8 cellular contexts compared by ENCODE assay signal in the genomic region with DNA sequence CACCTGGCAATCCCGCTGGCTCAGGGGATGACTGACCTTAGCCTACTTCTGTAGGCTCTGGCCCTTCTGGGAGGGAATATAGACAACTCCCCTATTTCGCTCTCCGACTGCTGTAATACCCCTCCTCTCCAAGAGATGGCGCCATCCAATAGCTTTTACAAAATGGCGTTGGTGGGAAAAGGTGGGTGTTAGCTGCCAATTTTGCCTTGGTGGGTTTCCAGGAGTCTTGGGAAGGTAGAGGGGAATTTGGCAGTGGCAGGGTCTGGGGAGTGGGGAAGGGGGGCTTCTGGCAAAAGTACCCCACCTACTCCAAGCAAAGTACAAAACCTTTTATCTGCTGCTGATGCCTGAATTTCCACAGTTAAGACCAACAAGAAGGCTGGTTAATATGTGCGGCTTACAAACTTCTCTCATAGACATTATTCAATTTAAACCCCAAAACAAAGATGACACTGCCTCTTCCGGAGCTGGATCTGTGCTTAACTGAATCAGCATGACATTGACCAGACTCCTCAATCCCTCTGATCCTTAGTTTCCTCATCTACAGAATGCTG.
DNase-seq lines count a peak whose midpoint lies in the region; ATAC-seq and TF ChIP-seq lines count a peak whose summit lies in the region.

No MANE protein-coding gene starts in this region.

- H3K4me1 ChIP-seq in Panc1 (ENCODE audit: control insufficient read depth, insufficient read depth, low read length), result no peaks in the 10 kb centered on the region

- no peaks in the 10 kb centered on the region for H3K36me3 Mint-ChIP-seq in Calu3 (ENCODE audit: insufficient read depth, unreplicated experiment)
- H3K36me3 Mint-ChIP-seq in T-helper 17 cell (ENCODE audit: low read depth), result no peaks in the 10 kb centered on the region

- ATAC-seq in Panc1, result peak; percentile 70
- ATAC-seq in GM18868 (IDR thresholded peaks at IDR 0.05; ENCODE audit: unreplicated experiment), result no peak
- no peak for ATAC-seq in T-helper 17 cell

- H3K4me3 Mint-ChIP-seq in Calu3 (ENCODE audit: low read depth, unreplicated experiment), result no peak overlapping the region
- no peak overlapping the region for H3K4me3 Mint-ChIP-seq in T-helper 17 cell

- peak overlapping the region; percentile 2; the same call in 1 of the 2 replicates for H3K27ac ChIP-seq in Panc1 (ENCODE audit: low read length)

- peaks cover 15% of the 10 kb centered on the region for H3K27me3 Mint-ChIP-seq in Calu3 (ENCODE audit: unreplicated experiment)
- H3K27me3 Mint-ChIP-seq in T-helper 17 cell, result no peaks in the 10 kb centered on the region

- peak; percentile 84 for TF ChIP-seq CTCF in Calu3 (IDR thresholded peaks at IDR 0.05; ENCODE audit: unreplicated experiment)
- TF ChIP-seq CTCF in Panc1 (IDR thresholded peaks at IDR 0.05), result peak; percentile 94

- no peaks in the 10 kb centered on the region for H3K27me3 ChIP-seq in H7 (ENCODE audit: control insufficient read depth, insufficient read depth, low read length)
- no peaks in the 10 kb centered on the region for H3K27me3 ChIP-seq in Panc1 (ENCODE audit: control insufficient read depth, insufficient read depth, low read length)

- in situ Hi-C loops in Panc1 (cut with HindIII; ENCODE audit: low pct_unique_long_range_greater_than_20kb, low sequenced_read_pairs), result no loop called here

- CTCF ChIA-PET in Calu3 (lab: Charles Lee) (interaction anchor here (0.6 to 2.9 kb wide), 9 partner anchors 10 to 180 kb away, joined by 3 to 40 read pairs (median 6); no protein-coding TSS in a partner anchor), Panc1 (lab: Charles Lee) (interaction anchor here (0.5 to 1.8 kb wide), 8 partner anchors 9 to 282 kb away, joined by 3 to 28 read pairs (median 4); a partner anchor contains a TSS)

- no peaks in the 10 kb centered on the region for H3K4me1 Mint-ChIP-seq in Calu3 (ENCODE audit: low read depth, unreplicated experiment)
- no peaks in the 10 kb centered on the region for H3K4me1 Mint-ChIP-seq in T-helper 17 cell

- H3K36me3 ChIP-seq in H7 (replicated peaks; ENCODE audit: control insufficient read depth, insufficient read depth, low read length) (no peaks in the 10 kb centered on the region), Panc1 (ENCODE audit: control insufficient read depth, insufficient read depth, low read length) (no peaks in the 10 kb centered on the region)

- intact Hi-C loops in Calu3 (cut with micrococcal nuclease; ENCODE audit: unreplicated experiment) (loop anchor here (1.0 to 5.0 kb wide), 2 partner anchors 121 to 156 kb away; no protein-coding TSS in a partner anchor), Panc1 (cut with micrococcal nuclease; ENCODE audit: unreplicated experiment) (loop anchor here (1.0 kb wide), 1 partner anchor 156 kb away; no protein-coding TSS in a partner anchor)

- BruUV-seq in Calu3 (replicated peaks; lab: Mats Ljungman, UMichigan), result no TSS peak
- BruUV-seq in Panc1 (replicated peaks; lab: Mats Ljungman, UMichigan), result no TSS peak

- no peak overlapping the region for H3K4me3 ChIP-seq in H7 (ENCODE audit: insufficient read depth, low read depth, low read length)
- H3K4me3 ChIP-seq in Panc1 (ENCODE audit: low read depth in 2 of 2, low read length in 2 of 2), result no peak overlapping the region

- no peak overlapping the region for H3K27ac Mint-ChIP-seq in Calu3 (ENCODE audit: unreplicated experiment)
- no peak overlapping the region for H3K27ac Mint-ChIP-seq in T-helper 17 cell

- no peaks in the 10 kb centered on the region for H3K9me3 ChIP-seq in Panc1 (ENCODE audit: control insufficient read depth, insufficient read depth, low read depth, low read length)
- no peaks in the 10 kb centered on the region for H3K9me3 ChIP-seq in T-helper 17 cell (ENCODE audit: control insufficient read depth, low read length, poor library complexity, severe bottlenecking)

- POLR2A ChIA-PET in Panc1 (lab: Charles Lee), result interaction anchor here (0.6 kb wide), 1 partner anchor 124 kb away, joined by 3 read pairs; no protein-coding TSS in a partner anchor

- DNase-seq in Calu3, result peak; percentile 61
- DNase-seq in H7, result peak; percentile 87
- peak; percentile 52 for DNase-seq in Panc1 (ENCODE audit: low read depth, low spot score)
- DNase-seq in dermis blood vessel endothelial cell, result peak; percentile 61
- DNase-seq in midbrain (lab: John Stamatoyannopoulos, UW), result peak; percentile 9
- DNase-seq in T-helper 17 cell, result no peak
- DNase-seq in SKM-1 treated with dmso at 0.1 percent for 144 hours (lab: John Stamatoyannopoulos, UW; ENCODE audit: unreplicated experiment), result no peak

- H3K9me3 Mint-ChIP-seq in Calu3 (ENCODE audit: low read depth, unreplicated experiment), result peaks cover 2% of the 10 kb centered on the region

Comparison
In these comparisons a context has a peak if more than half of its experiments do, and no peak if none do; other contexts are left out.
1. DNase-seq: peak in Calu3 (single experiment), H7 (single experiment), Panc1 (single experiment), dermis blood vessel endothelial cell (single experiment) and midbrain (single experiment); none in T-helper 17 cell (0 of 3) and SKM-1 treated with dmso at 0.1 percent for 144 hours (single experiment).